Comparison of ENCODE assay signal across 8 cellular contexts in genomic region chr2:96773922-96774321, GRCh38. TPM values are rescaled to one million over a fixed set of nuclear protein-coding genes. Genes with fewer than 3 reads are reported as not detected.
A peak's percentile ranks its signal among the peaks of the same experiment; 100 is the strongest.
DNase-seq lines count a peak whose midpoint lies in the region; ATAC-seq and TF ChIP-seq lines count a peak whose summit lies in the region.

No MANE protein-coding gene starts in this region.

- peak overlapping the region in 6 of 10 experiments; percentile 12 to 52 (median 44); a peak in 9 of 20 replicates for H3K4me3 ChIP-seq in BLaER1 treated with 17β-estradiol and CSF1 and Interleukin-3, amounts not matched to agents 10 nM and 100 nM
- H3K4me3 ChIP-seq in hepatocyte, result no peak overlapping the region
- peak overlapping the region; percentile 18 for H3K4me3 ChIP-seq in thymus (ENCODE audit: low read length)

- peaks cover 71% of the 10 kb centered on the region for H3K79me2 ChIP-seq in hepatocyte

- peak overlapping the region; percentile 91 for H3K27ac Mint-ChIP-seq in activated B cell treated with CpG ODN at 0.5 μM for 24 hours
- H3K27ac Mint-ChIP-seq in endothelial cell (ENCODE audit: unreplicated experiment), result no peak overlapping the region

- H3K4me2 ChIP-seq in BLaER1 treated with 17β-estradiol and CSF1 and Interleukin-3, amounts not matched to agents 10 nM and 100 nM, result peak overlapping the region; percentile 71 to 92 (median 83)
- H3K4me2 ChIP-seq in hepatocyte, result peak overlapping the region; percentile 7

- H3K27ac ChIP-seq in BLaER1 treated with 17β-estradiol and CSF1 and Interleukin-3, amounts not matched to agents 10 nM and 100 nM, result peak overlapping the region in 8 of 11 experiments; percentile 28 to 59 (median 48); a peak in 15 of 22 replicates
- H3K27ac ChIP-seq in hepatocyte, result no peak overlapping the region
- no peak overlapping the region for H3K27ac ChIP-seq in thymus (ENCODE audit: low read depth)

- peaks cover 0 to 7% (median 0%) of the 10 kb centered on the region in 11 experiments; a peak in 6 of 22 replicates for H3K36me3 ChIP-seq in BLaER1 treated with 17β-estradiol and CSF1 and Interleukin-3, amounts not matched to agents 10 nM and 100 nM
- H3K36me3 ChIP-seq in hepatocyte (replicated peaks; ENCODE audit: insufficient read depth, low read depth) (no peaks in the 10 kb centered on the region), thymus (ENCODE audit: control insufficient read depth, insufficient read depth) (no peaks in the 10 kb centered on the region)

- TF ChIP-seq CTCF in activated B cell treated with CpG ODN at 0.5 μM for 24 hours (IDR thresholded peaks at IDR 0.05) (no peak), hepatocyte (IDR thresholded peaks at IDR 0.05; ENCODE audit: poor library complexity) (no peak), endothelial cell (IDR thresholded peaks at IDR 0.05; ENCODE audit: unreplicated experiment) (no peak)

- H3K9me3 Mint-ChIP-seq in activated B cell treated with CpG ODN at 0.5 μM for 24 hours, result no peaks in the 10 kb centered on the region
- no peaks in the 10 kb centered on the region for H3K9me3 Mint-ChIP-seq in endothelial cell (ENCODE audit: unreplicated experiment)

- peaks cover 26 to 79% (median 71%) of the 10 kb centered on the region in 10 experiments for H3K4me1 ChIP-seq in BLaER1 treated with 17β-estradiol and CSF1 and Interleukin-3, amounts not matched to agents 10 nM and 100 nM
- peaks cover 10% of the 10 kb centered on the region for H3K4me1 ChIP-seq in hepatocyte (ENCODE audit: insufficient read depth)
- no peaks in the 10 kb centered on the region for H3K4me1 ChIP-seq in thymus (ENCODE audit: control insufficient read depth, insufficient read depth, low read length)

- H3K9me2 ChIP-seq in hepatocyte (replicated peaks; ENCODE audit: insufficient read depth), result no peaks in the 10 kb centered on the region

- DNase-seq in activated B cell treated with CpG ODN at 0.5 μM for 24 hours, result peak; percentile 32
- DNase-seq in hepatocyte (ENCODE audit: low spot score), result no peak
- DNase-seq in NCI-H446 (lab: John Stamatoyannopoulos, UW), result no peak
- no peak for DNase-seq in endothelial cell (ENCODE audit: low spot score)

- H3K27me3 ChIP-seq in BLaER1 treated with 17β-estradiol and CSF1 and Interleukin-3, amounts not matched to agents 10 nM and 100 nM, result no peaks in the 10 kb centered on the region
- H3K27me3 ChIP-seq in hepatocyte, result no peaks in the 10 kb centered on the region
- no peaks in the 10 kb centered on the region for H3K27me3 ChIP-seq in thymus (ENCODE audit: control insufficient read depth, insufficient read depth)

- H3K9me3 ChIP-seq in BLaER1 treated with 17β-estradiol and CSF1 and Interleukin-3, amounts not matched to agents 10 nM and 100 nM (replicated peaks in 1 of 11), result no peaks in the 10 kb centered on the region
- no peaks in the 10 kb centered on the region for H3K9me3 ChIP-seq in hepatocyte (ENCODE audit: low read depth)
- no peaks in the 10 kb centered on the region for H3K9me3 ChIP-seq in thymus (ENCODE audit: control insufficient read depth)

- 85% methylated on average over 7 of the region's 7 CpGs for WGBS in hepatocyte (ENCODE audit: low lambda C conversion rate, missing lambda C conversion rate)
- 15% methylated on average over 7 of the region's 7 CpGs for WGBS in thymus

- intact Hi-C loops in activated B cell treated with CpG ODN at 0.5 μM for 24 hours (cut with micrococcal nuclease), result no loop called here

- H3K9ac ChIP-seq in BLaER1 treated with 17β-estradiol and CSF1 and Interleukin-3, amounts not matched to agents 10 nM and 100 nM, result peak overlapping the region in 10 of 11 experiments; percentile 15 to 60 (median 44); a peak in 16 of 22 replicates

- peaks cover 7% of the 10 kb centered on the region for H3K36me3 Mint-ChIP-seq in activated B cell treated with CpG ODN at 0.5 μM for 24 hours (ENCODE audit: low read depth)
- no peaks in the 10 kb centered on the region for H3K36me3 Mint-ChIP-seq in endothelial cell (ENCODE audit: low read depth, unreplicated experiment)

- peaks cover 7 to 65% (median 23%) of the 10 kb centered on the region in 11 experiments; a peak in 18 of 22 replicates for H4K20me1 ChIP-seq in BLaER1 treated with 17β-estradiol and CSF1 and Interleukin-3, amounts not matched to agents 10 nM and 100 nM
- no peaks in the 10 kb centered on the region for H4K20me1 ChIP-seq in hepatocyte (ENCODE audit: insufficient read depth, poor library complexity, severe bottlenecking)

- H3K27me3 Mint-ChIP-seq in activated B cell treated with CpG ODN at 0.5 μM for 24 hours, result no peaks in the 10 kb centered on the region
- H3K27me3 Mint-ChIP-seq in endothelial cell (ENCODE audit: unreplicated experiment), result no peaks in the 10 kb centered on the region

- POLR2A ChIA-PET in activated B cell treated with CpG ODN at 0.5 μM for 24 hours (lab: Charles Lee), result interaction anchor here (0.6 to 3.1 kb wide), 8 partner anchors 11 to 468 kb away, joined by 4 to 40 read pairs (median 5); partner anchors contain the start of genes ANKRD39, CNNM3 and SNRNP200

- ATAC-seq in HG03175 (IDR thresholded peaks at IDR 0.05; ENCODE audit: unreplicated experiment), result peak; percentile 54
- peak; percentile 56 for ATAC-seq in activated B cell treated with CpG ODN at 0.5 μM for 24 hours (ENCODE audit: low read depth)
- no peak for ATAC-seq in HG03457 (IDR thresholded peaks at IDR 0.05; ENCODE audit: unreplicated experiment)

- H3K4me3 Mint-ChIP-seq in activated B cell treated with CpG ODN at 0.5 μM for 24 hours (peak overlapping the region; percentile 88), endothelial cell (ENCODE audit: unreplicated experiment) (no peak overlapping the region)

- H3K4me1 Mint-ChIP-seq in activated B cell treated with CpG ODN at 0.5 μM for 24 hours (peaks cover 57% of the 10 kb centered on the region), endothelial cell (ENCODE audit: unreplicated experiment) (peaks cover 2% of the 10 kb centered on the region)

- CTCF ChIA-PET in activated B cell treated with CpG ODN at 0.5 μM for 24 hours (lab: Charles Lee), result interaction anchor here (1.1 to 3.0 kb wide), 3 partner anchors 11 to 84 kb away, joined by 3 to 17 read pairs (median 4); partner anchors contain the start of gene ANKRD39

- H2AFZ ChIP-seq in hepatocyte, result no peak overlapping the region

RNA-seq across cellular contexts. Expression of gene CNNM4, which starts 13.2 kb away (rescaled TPM):
- 7.4 and 10.0 TPM in 2 replicates for total RNA-seq in activated B cell treated with CpG ODN at 0.5 μM for 24 hours
- 10.8 and 11.0 TPM in 2 replicates for total RNA-seq in hepatocyte
- polyA plus RNA-seq in hepatocyte, result 8.8 and 11.3 TPM in 2 replicates
- 3.1 TPM for polyA plus RNA-seq in thymus
- total RNA-seq in endothelial cell (ENCODE audit: unreplicated experiment), result 5.9 TPM

RNA-seq across cellular contexts. Expression of gene LMAN2L, which starts 34.1 kb away (rescaled TPM):
- total RNA-seq in activated B cell treated with CpG ODN at 0.5 μM for 24 hours (7.1 and 8.9 TPM in 2 replicates), hepatocyte (35.6 and 44.4 TPM in 2 replicates), endothelial cell (ENCODE audit: unreplicated experiment) (19.4 TPM)
- polyA plus RNA-seq in hepatocyte (44.6 and 46.7 TPM in 2 replicates), thymus (10.9 TPM)

RNA-seq across cellular contexts. Expression of gene CNNM3, which starts 42.1 kb away (rescaled TPM):
- 19.0 and 20.3 TPM in 2 replicates for total RNA-seq in activated B cell treated with CpG ODN at 0.5 μM for 24 hours
- 17.0 and 17.1 TPM in 2 replicates for total RNA-seq in hepatocyte
- polyA plus RNA-seq in hepatocyte, result 23.7 and 25.8 TPM in 2 replicates
- polyA plus RNA-seq in thymus, result 7.3 TPM
- 14.7 TPM for total RNA-seq in endothelial cell (ENCODE audit: unreplicated experiment)

Comparison
In these comparisons a context has a peak if more than half of its experiments do, and no peak if none do; other contexts are left out.
1. H3K27ac ChIP-seq: peak in BLaER1 treated with 17β-estradiol and CSF1 and Interleukin-3, amounts not matched to agents 10 nM and 100 nM (8 of 11); none in hepatocyte (single experiment) and thymus (single experiment).